18 cellular contexts compared by ENCODE assay signal in genomic region chr10:44477021-44477420, GRCh38.
A peak's percentile ranks its signal among the peaks of the same experiment; 100 is the strongest.
DNase-seq lines count a peak whose midpoint lies in the region; ATAC-seq and TF ChIP-seq lines count a peak whose summit lies in the region.
"Had no signal": no experiment of that assay in that cellular context is flagged by ENCODE, and none has a peak within 500 bp of the region (broad histone marks: within the 10 kb centered on the region; RNA-seq: fewer than 3 reads in every experiment).

No MANE protein-coding gene starts in this region.

- no peak overlapping the region for H3K4me3 Mint-ChIP-seq in neural progenitor cell
- H3K4me3 Mint-ChIP-seq: activated naive CD8-positive, alpha-beta T cell treated with anti-CD3 and anti-CD28 coated beads, Interleukin-2, amount 50 U/mL, for 24 hours; B cell; memory B cell; T-helper 2 cell treated with Interferon-gamma antibody and Interleukin-4, amounts not matched to agents 5 μg/mL and 100 μg/mL, for 36 hours had no signal

- H3K27ac ChIP-seq in neural progenitor cell (no peak overlapping the region), upper lobe of right lung (no peak overlapping the region)
- H3K27ac ChIP-seq: PC-9, sigmoid colon had no signal

- H3K9me3 Mint-ChIP-seq in neural progenitor cell, result peaks cover 2% of the 10 kb centered on the region
- H3K9me3 Mint-ChIP-seq: T-helper 2 cell treated with Interferon-gamma antibody and Interleukin-4, amounts not matched to agents 5 μg/mL and 100 μg/mL, for 36 hours had no signal

- peaks cover 7% of the 10 kb centered on the region for H3K27me3 Mint-ChIP-seq in neural progenitor cell (ENCODE audit: insufficient read depth, low read depth)
- H3K27me3 Mint-ChIP-seq: activated naive CD8-positive, alpha-beta T cell treated with anti-CD3 and anti-CD28 coated beads, Interleukin-2, amount 50 U/mL, for 24 hours; B cell had no signal

- H2AFZ ChIP-seq in neural progenitor cell (replicated peaks), result peak overlapping the region; percentile 34
- H2AFZ ChIP-seq: PC-9 had no signal

- H3K4me1 Mint-ChIP-seq in neural progenitor cell, result no peaks in the 10 kb centered on the region
- H3K4me1 Mint-ChIP-seq: activated naive CD8-positive, alpha-beta T cell treated with anti-CD3 and anti-CD28 coated beads, Interleukin-2, amount 50 U/mL, for 24 hours; B cell had no signal

- no peak overlapping the region for H3K27ac Mint-ChIP-seq in neural progenitor cell
- H3K27ac Mint-ChIP-seq: activated naive CD8-positive, alpha-beta T cell treated with anti-CD3 and anti-CD28 coated beads, Interleukin-2, amount 50 U/mL, for 24 hours; B cell; memory B cell; T-helper 2 cell treated with Interferon-gamma antibody and Interleukin-4, amounts not matched to agents 5 μg/mL and 100 μg/mL, for 36 hours had no signal

- no peaks in the 10 kb centered on the region for H3F3A ChIP-seq in neural progenitor cell (ENCODE audit: low read depth)

- no peaks in the 10 kb centered on the region for H3K79me2 ChIP-seq in neural progenitor cell (ENCODE audit: low read depth)

- H3K36me3 ChIP-seq in neural progenitor cell (no peaks in the 10 kb centered on the region), upper lobe of right lung (no peaks in the 10 kb centered on the region)
- H3K36me3 ChIP-seq: sigmoid colon had no signal

- H3K4me3 ChIP-seq in AG10803 (ENCODE audit: low read length), result no peak overlapping the region
- H3K4me3 ChIP-seq in fibroblast of pulmonary artery (replicated peaks; ENCODE audit: low read depth, low read length), result no peak overlapping the region
- no peak overlapping the region for H3K4me3 ChIP-seq in neural progenitor cell
- no peak overlapping the region for H3K4me3 ChIP-seq in upper lobe of right lung
- H3K4me3 ChIP-seq: PC-9, sigmoid colon had no signal

- no peaks in the 10 kb centered on the region for H4K20me1 ChIP-seq in neural progenitor cell (ENCODE audit: low read depth)

- H3K27me3 ChIP-seq in neural progenitor cell (no peaks in the 10 kb centered on the region), upper lobe of right lung (no peaks in the 10 kb centered on the region)
- H3K27me3 ChIP-seq: sigmoid colon had no signal

- H3K9ac ChIP-seq in neural progenitor cell, result no peak overlapping the region

- intact Hi-C loops in upper lobe of right lung (cut with DNase I), result no loop called here

- H3K36me3 Mint-ChIP-seq in neural progenitor cell, result no peaks in the 10 kb centered on the region
- H3K36me3 Mint-ChIP-seq: memory B cell had no signal

- H3K9me3 ChIP-seq in neural progenitor cell (ENCODE audit: low read depth), result no peaks in the 10 kb centered on the region
- no peaks in the 10 kb centered on the region for H3K9me3 ChIP-seq in upper lobe of right lung
- H3K9me3 ChIP-seq: sigmoid colon had no signal

- DNase-seq in AG10803 (ENCODE audit: low read depth), result peak; percentile 78
- DNase-seq in M059J (ENCODE audit: low read depth), result peak; percentile 67
- peak; percentile 93 for DNase-seq in fibroblast of pulmonary artery (ENCODE audit: low read depth)
- no peak for DNase-seq in neural progenitor cell (ENCODE audit: low spot score)
- DNase-seq in putamen (ENCODE audit: low spot score), result no peak
- DNase-seq in upper lobe of right lung, result no peak
- DNase-seq in GM10266 (ENCODE audit: extremely low spot score), result no peak
- DNase-seq: activated CD4-positive, CD25-positive, alpha-beta regulatory T cell; activated naive CD8-positive, alpha-beta T cell treated with anti-CD3 and anti-CD28 coated beads, Interleukin-2, amount 50 U/mL, for 24 hours; NCI-H1048; NCI-H774; PC-9; sigmoid colon; stimulated activated CD4-positive, alpha-beta T cell treated with anti-CD3 and anti-CD28 coated beads, Interleukin-2, amount 100 ng/mL, for 24 hours had no signal

- no peak overlapping the region for H3K4me2 ChIP-seq in neural progenitor cell
- H3K4me2 ChIP-seq: PC-9 had no signal

- H3K4me1 ChIP-seq in neural progenitor cell (no peaks in the 10 kb centered on the region), upper lobe of right lung (no peaks in the 10 kb centered on the region)
- H3K4me1 ChIP-seq: sigmoid colon had no signal

- TF ChIP-seq CTCF in AG10803 (conservative IDR thresholded peaks at IDR 0.05; ENCODE audit: low read length) (no peak), fibroblast of pulmonary artery (IDR thresholded peaks at IDR 0.05; ENCODE audit: low read length, missing control alignments) (no peak), neural progenitor cell (IDR thresholded peaks at IDR 0.05) (no peak), upper lobe of right lung (IDR thresholded peaks at IDR 0.05) (no peak), GM10266 (IDR thresholded peaks at IDR 0.05; ENCODE audit: control insufficient read depth, insufficient read depth, low read depth, missing control alignments) (no peak)

- no peak for ATAC-seq in GM19324 (IDR thresholded peaks at IDR 0.05; ENCODE audit: low FRiP score, unreplicated experiment)
- no peak for ATAC-seq in upper lobe of right lung
- ATAC-seq: activated naive CD8-positive, alpha-beta T cell treated with anti-CD3 and anti-CD28 coated beads, Interleukin-2, amount 50 U/mL, for 24 hours had no signal

Comparison
In these comparisons a context has a peak if more than half of its experiments do, and no peak if none do; other contexts are left out.
1. DNase-seq: peak in AG10803 (single experiment), M059J (single experiment) and fibroblast of pulmonary artery (single experiment); none in neural progenitor cell (single experiment), putamen (single experiment), upper lobe of right lung (single experiment) and GM10266 (single experiment).